Comparison of ENCODE assay signal across 8 cellular contexts in the genomic region with DNA sequence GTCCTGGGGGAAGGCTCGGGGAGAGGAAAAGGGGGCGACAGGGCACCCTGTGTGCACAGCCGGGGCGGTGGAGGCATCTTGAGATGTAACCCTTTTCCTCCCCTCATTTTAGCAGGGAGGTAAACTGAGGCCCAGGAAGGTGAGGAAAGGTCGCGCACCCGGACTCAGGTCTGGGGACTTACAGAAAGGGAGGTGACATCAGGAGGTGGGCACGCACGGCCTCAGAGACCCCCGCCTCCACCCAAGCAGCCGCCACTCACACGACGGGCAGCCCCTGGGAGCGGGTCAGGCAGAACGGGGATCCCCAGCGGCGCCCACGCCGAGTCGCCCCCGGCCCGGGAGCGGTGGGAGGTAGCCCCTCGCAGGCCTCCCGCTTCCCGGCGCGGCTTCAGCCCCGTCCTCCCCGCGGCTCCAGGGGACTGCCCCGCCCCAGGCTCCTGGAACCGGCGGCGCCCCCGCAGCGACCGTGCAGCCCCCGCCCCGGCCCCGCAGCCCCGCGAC. TPM values are rescaled to one million over a fixed set of nuclear protein-coding genes. Genes with fewer than 3 reads are reported as not detected.
A peak's percentile ranks its signal among the peaks of the same experiment; 100 is the strongest.
DNase-seq lines count a peak whose midpoint lies in the region; ATAC-seq and TF ChIP-seq lines count a peak whose summit lies in the region.

No MANE protein-coding gene starts in this region.

- intact Hi-C loops in activated T-helper 1 cell treated with anti-CD3 and anti-CD28 coated beads, Interleukin-12 subunit alpha, Interleukin-12 subunit beta, Interleukin-2, Interleukin-4 antibody, amounts not matched to agents 30 ng/mL and 10 ng/mL and 1 ng/mL, durations not matched to agents 14 hours and 24 hours and 36 hours (cut with micrococcal nuclease): loop anchor here (1.0 to 10.0 kb wide), 4 partner anchors 12 to 375 kb away; no protein-coding TSS in a partner anchor
- intact Hi-C loops in stomach (cut with DNase I; ENCODE audit: low total_unique reads): loop anchor here (5.0 kb wide), 1 partner anchor 32 kb away; no protein-coding TSS in a partner anchor

- peaks cover 0 to 2% (median 0%) of the 10 kb centered on the region in 3 donors for H3K27me3 ChIP-seq in stomach

- H3K9me3 ChIP-seq in iPS-18c (ENCODE audit: control insufficient read depth, insufficient read depth, low read length): no peaks in the 10 kb centered on the region
- no peaks in the 10 kb centered on the region for H3K9me3 ChIP-seq in stomach

- no peak for TF ChIP-seq CTCF in stomach (IDR thresholded peaks at IDR 0.05)

- no peaks in the 10 kb centered on the region for H3K27me3 Mint-ChIP-seq in activated T-helper 1 cell treated with anti-CD3 and anti-CD28 coated beads, Interleukin-12 subunit alpha, Interleukin-12 subunit beta, Interleukin-2, Interleukin-4 antibody, amounts not matched to agents 30 ng/mL and 10 ng/mL and 1 ng/mL, durations not matched to agents 14 hours and 24 hours and 36 hours (ENCODE audit: insufficient read depth)

- peaks cover 15 to 50% (median 37%) of the 10 kb centered on the region in 4 donors for H3K4me1 ChIP-seq in stomach

- peak overlapping the region; percentile 66 to 95 (median 83) for H3K27ac ChIP-seq in stomach

- H3K4me3 ChIP-seq in iPS-18c (ENCODE audit: insufficient read depth, low read depth, low read length) (peak overlapping the region; percentile 70), stomach (peak overlapping the region; percentile 95 to 99 (median 96))

- ATAC-seq in GM18520 (IDR thresholded peaks at IDR 0.05; ENCODE audit: unreplicated experiment): peak; percentile 6
- peak; percentile 20 for ATAC-seq in HG02973 (IDR thresholded peaks at IDR 0.05; ENCODE audit: unreplicated experiment)

- peak overlapping the region; percentile 91 for H3K4me3 Mint-ChIP-seq in activated T-helper 1 cell treated with anti-CD3 and anti-CD28 coated beads, Interleukin-12 subunit alpha, Interleukin-12 subunit beta, Interleukin-2, Interleukin-4 antibody, amounts not matched to agents 30 ng/mL and 10 ng/mL and 1 ng/mL, durations not matched to agents 14 hours and 24 hours and 36 hours

- TF ChIP-seq EP300 in stomach (IDR thresholded peaks at IDR 0.05): no peak

- H3K4me1 Mint-ChIP-seq in activated T-helper 1 cell treated with anti-CD3 and anti-CD28 coated beads, Interleukin-12 subunit alpha, Interleukin-12 subunit beta, Interleukin-2, Interleukin-4 antibody, amounts not matched to agents 30 ng/mL and 10 ng/mL and 1 ng/mL, durations not matched to agents 14 hours and 24 hours and 36 hours (ENCODE audit: low read depth): peaks cover 5% of the 10 kb centered on the region

- DNase-seq in activated T-helper 1 cell treated with anti-CD3 and anti-CD28 coated beads, Interleukin-12 subunit alpha, Interleukin-12 subunit beta, Interleukin-2, Interleukin-4 antibody, amounts not matched to agents 30 ng/mL and 10 ng/mL and 1 ng/mL, durations not matched to agents 14 hours and 24 hours and 36 hours (ENCODE audit: low spot score): no peak
- DNase-seq in stomach (no peak), NCI-H2196 (lab: John Stamatoyannopoulos, UW; ENCODE audit: unreplicated experiment) (no peak), dermis blood vessel endothelial cell (no peak), H4 (ENCODE audit: low spot score) (no peak)

- H3K36me3 Mint-ChIP-seq in activated T-helper 1 cell treated with anti-CD3 and anti-CD28 coated beads, Interleukin-12 subunit alpha, Interleukin-12 subunit beta, Interleukin-2, Interleukin-4 antibody, amounts not matched to agents 30 ng/mL and 10 ng/mL and 1 ng/mL, durations not matched to agents 14 hours and 24 hours and 36 hours (ENCODE audit: low read depth): no peaks in the 10 kb centered on the region

- H3K9me3 Mint-ChIP-seq in activated T-helper 1 cell treated with anti-CD3 and anti-CD28 coated beads, Interleukin-12 subunit alpha, Interleukin-12 subunit beta, Interleukin-2, Interleukin-4 antibody, amounts not matched to agents 30 ng/mL and 10 ng/mL and 1 ng/mL, durations not matched to agents 14 hours and 24 hours and 36 hours: no peaks in the 10 kb centered on the region

- H3K36me3 ChIP-seq in stomach: peaks cover 0 to 15% (median 13%) of the 10 kb centered on the region in 4 donors

- TF ChIP-seq POLR2A in stomach (IDR thresholded peaks at IDR 0.05): no peak

- H3K27ac Mint-ChIP-seq in activated T-helper 1 cell treated with anti-CD3 and anti-CD28 coated beads, Interleukin-12 subunit alpha, Interleukin-12 subunit beta, Interleukin-2, Interleukin-4 antibody, amounts not matched to agents 30 ng/mL and 10 ng/mL and 1 ng/mL, durations not matched to agents 14 hours and 24 hours and 36 hours: peak overlapping the region; percentile 70

- WGBS in stomach, 5 donors: 0 to 1% (median 0%) methylated on average over 18 to 43 of the region's 43 CpGs

RNA-seq across cellular contexts. Expression of gene PIP5K1C, which starts 0.5 kb away (rescaled TPM):
- 24.5 and 28.0 TPM in 2 replicates for total RNA-seq in activated T-helper 1 cell treated with anti-CD3 and anti-CD28 coated beads, Interleukin-12 subunit alpha, Interleukin-12 subunit beta, Interleukin-2, Interleukin-4 antibody, amounts not matched to agents 30 ng/mL and 10 ng/mL and 1 ng/mL, durations not matched to agents 14 hours and 24 hours and 36 hours
- 100 to 1,000 TPM in 1 of 5 donors, 10 to 100 TPM in 4; 15.1 to 164 (median 36.8) TPM for total RNA-seq in stomach
- 10 to 100 TPM in 2 of 3 donors, 1 to 10 TPM in 1; 8.6 to 18.5 (median 12.5) TPM for polyA plus RNA-seq in stomach
- 57.7 and 75.6 TPM in 2 replicates for total RNA-seq in dermis blood vessel endothelial cell
- total RNA-seq in H4 (2014; rRNA removed; shearing (Covaris generic)): 5.3 and 6.8 TPM in 2 replicates

RNA-seq across cellular contexts. Expression of gene TJP3, which starts 8.4 kb away (rescaled TPM):
- total RNA-seq in activated T-helper 1 cell treated with anti-CD3 and anti-CD28 coated beads, Interleukin-12 subunit alpha, Interleukin-12 subunit beta, Interleukin-2, Interleukin-4 antibody, amounts not matched to agents 30 ng/mL and 10 ng/mL and 1 ng/mL, durations not matched to agents 14 hours and 24 hours and 36 hours: 0.08 TPM in 1 of 2 replicates, not detected in the other
- 100 to 1,000 TPM in 2 of 5 donors, 10 to 100 TPM in 3; 31.9 to 204 (median 95.1) TPM for total RNA-seq in stomach
- polyA plus RNA-seq in stomach: 10 to 100 TPM; 62.3 to 96.1 (median 93.1) TPM
- 0.09 and 0.51 TPM in 2 replicates for total RNA-seq in dermis blood vessel endothelial cell
- 1.5 TPM in 1 of 2 replicates, not detected in the other for total RNA-seq in H4 (2014; rRNA removed; shearing (Covaris generic))

Comparison
In these comparisons a context has a peak if more than half of its experiments do, and no peak if none do; other contexts are left out.
1. RNA of gene TJP3, which starts 8.4 kb away (total RNA-seq): 31.9 to 204 TPM in stomach; 0.09 to 0.51 TPM in dermis blood vessel endothelial cell, 0.08 TPM in activated T-helper 1 cell treated with anti-CD3 and anti-CD28 coated beads, Interleukin-12 subunit alpha, Interleukin-12 subunit beta, Interleukin-2, Interleukin-4 antibody, amounts not matched to agents 30 ng/mL and 10 ng/mL and 1 ng/mL, durations not matched to agents 14 hours and 24 hours and 36 hours and 1.5 TPM in H4; every median in the first group is over 10 times any median in the second.